Comparison of ENCODE assay signal across 8 cellular contexts in genomic region chr19:58326914-58327726, GRCh38. TPM values are rescaled to one million over a fixed set of nuclear protein-coding genes. Genes with fewer than 3 reads are reported as not detected.
A peak's percentile ranks its signal among the peaks of the same experiment; 100 is the strongest.
DNase-seq lines count a peak whose midpoint lies in the region; ATAC-seq and TF ChIP-seq lines count a peak whose summit lies in the region.

TSS of gene ZSCAN22 (plus strand) at chr19:58326994. CDS start at chr19:58334803, 7,809 bp downstream.

- no peaks in the 10 kb centered on the region for H3K9me3 Mint-ChIP-seq in CD14-positive monocyte
- no peaks in the 10 kb centered on the region for H3K9me3 Mint-ChIP-seq in activated CD4-positive, alpha-beta T cell treated with anti-CD3 and anti-CD28 coated beads, Interleukin-2, amount 10 ng/mL, durations not matched to agents 7 days and 5 days

- no peak within 1 kb of the TSS for H3K4me3 Mint-ChIP-seq in CD14-positive monocyte
- H3K4me3 Mint-ChIP-seq in activated CD4-positive, alpha-beta T cell treated with anti-CD3 and anti-CD28 coated beads, Interleukin-2, amount 10 ng/mL, durations not matched to agents 7 days and 5 days = no peak within 1 kb of the TSS

- peak within 1 kb of the TSS; percentile 80 to 90 for H3K9ac ChIP-seq in liver (ENCODE audit: low read depth in 1 of 2, low read length in 2 of 2)

- H3K27ac Mint-ChIP-seq in CD14-positive monocyte = no peak within 1 kb of the TSS
- no peak within 1 kb of the TSS for H3K27ac Mint-ChIP-seq in activated CD4-positive, alpha-beta T cell treated with anti-CD3 and anti-CD28 coated beads, Interleukin-2, amount 10 ng/mL, durations not matched to agents 7 days and 5 days

- no peaks in the 10 kb centered on the region for H3K27me3 Mint-ChIP-seq in CD14-positive monocyte (ENCODE audit: low read depth in 3 of 3)
- H3K27me3 Mint-ChIP-seq in activated CD4-positive, alpha-beta T cell treated with anti-CD3 and anti-CD28 coated beads, Interleukin-2, amount 10 ng/mL, durations not matched to agents 7 days and 5 days = no peaks in the 10 kb centered on the region

- peak; percentile 95 for DNase-seq in CD14-positive monocyte (ENCODE audit: low spot score)
- peak; percentile 85 for DNase-seq in NCI-H524 treated with DMSO at 0.1 percent for 48 hours (lab: John Stamatoyannopoulos, UW)
- DNase-seq in activated CD4-positive, alpha-beta T cell treated with anti-CD3 and anti-CD28 coated beads, Interleukin-2, amount 10 ng/mL, durations not matched to agents 7 days and 5 days = peak; percentile 93
- peak; percentile 94 to 97 for DNase-seq in dermis microvascular lymphatic vessel endothelial cell (ENCODE audit: low read depth in 2 of 2)
- peak; percentile 87 for DNase-seq in stimulated activated CD4-positive, alpha-beta T cell treated with anti-CD3 and anti-CD28 coated beads, Interleukin-2, amount 100 ng/mL, for 48 hours

- H3K4me1 ChIP-seq in liver (ENCODE audit: control insufficient read depth in 4 of 4, insufficient read depth in 4 of 4, low read length in 3 of 4) = peaks cover 2 to 50% (median 39%) of the 10 kb centered on the region in 4 donors

- H3K36me3 ChIP-seq in liver (ENCODE audit: control insufficient read depth in 4 of 4, insufficient read depth in 3 of 4, low read depth in 1 of 4, low read length in 3 of 4) = no peaks in the 10 kb centered on the region

- POLR2A ChIA-PET in activated CD4-positive, alpha-beta T cell treated with anti-CD3 and anti-CD28 coated beads, Interleukin-2, amount 10 ng/mL, durations not matched to agents 7 days and 5 days (lab: Charles Lee) = interaction anchor here (0.5 to 1.3 kb wide), 2 partner anchors 48 to 81 kb away, joined by 3 to 5 read pairs; partner anchors contain the start of gene ZNF584

- peak within 1 kb of the TSS; percentile 76 to 100 (median 84) for H3K4me3 ChIP-seq in liver (ENCODE audit: low read depth in 1 of 3, low read length in 3 of 3)

- H3K27ac ChIP-seq in liver (ENCODE audit: low read depth in 1 of 2, low read length in 2 of 2) = peak within 1 kb of the TSS; percentile 95 to 97

- CTCF ChIA-PET in activated CD4-positive, alpha-beta T cell treated with anti-CD3 and anti-CD28 coated beads, Interleukin-2, amount 10 ng/mL, durations not matched to agents 7 days and 5 days (lab: Charles Lee) = interaction anchor here (0.6 to 2.8 kb wide), 4 partner anchors 10 to 193 kb away, joined by 3 to 12 read pairs (median 4); partner anchors contain the start of gene ZBTB45

- H3K36me3 Mint-ChIP-seq in CD14-positive monocyte = peaks cover 4 to 9% of the 10 kb centered on the region in 2 donors
- no peaks in the 10 kb centered on the region for H3K36me3 Mint-ChIP-seq in activated CD4-positive, alpha-beta T cell treated with anti-CD3 and anti-CD28 coated beads, Interleukin-2, amount 10 ng/mL, durations not matched to agents 7 days and 5 days (ENCODE audit: low read depth)

- TF ChIP-seq CTCF in CD14-positive monocyte (IDR thresholded peaks at IDR 0.05) = no peak
- no peak for TF ChIP-seq CTCF in liver (IDR thresholded peaks at IDR 0.05; ENCODE audit: low read depth, low read length, missing input control)

- ATAC-seq in GM19351 (IDR thresholded peaks at IDR 0.05; ENCODE audit: unreplicated experiment) (peak; percentile 88), HG03460 (IDR thresholded peaks at IDR 0.05; ENCODE audit: unreplicated experiment) (peak; percentile 89)

- TF ChIP-seq RAD21 in liver (IDR thresholded peaks at IDR 0.05) = peak; percentile 10 to 37

- peaks cover 6% of the 10 kb centered on the region for H3K4me1 Mint-ChIP-seq in CD14-positive monocyte
- no peaks in the 10 kb centered on the region for H3K4me1 Mint-ChIP-seq in activated CD4-positive, alpha-beta T cell treated with anti-CD3 and anti-CD28 coated beads, Interleukin-2, amount 10 ng/mL, durations not matched to agents 7 days and 5 days

- intact Hi-C loops in CD14-positive monocyte (cut with micrococcal nuclease) = loop anchor here (1.0 to 5.0 kb wide), 4 partner anchors 22 to 80 kb away; partner anchors contain the start of genes ERVK3-1 (in 2 of the 2), ZNF837 (in 2 of the 2), ZNF584 (in 1 of the 2) and ZNF8 (in 1 of the 2)

- H3K27me3 ChIP-seq in liver (ENCODE audit: control insufficient read depth in 4 of 4, insufficient read depth in 4 of 4, low read length in 3 of 4) = no peaks in the 10 kb centered on the region

- no peaks in the 10 kb centered on the region for H3K9me3 ChIP-seq in liver (ENCODE audit: control insufficient read depth in 4 of 4, low read length in 3 of 4)

- under 1% methylated on average over 62 of the region's 62 CpGs for WGBS in liver

TF ChIP-seq in liver, 16 proteins besides CTCF, POLR2A, EP300 and RAD21:
- TF ChIP-seq NR2F2 (IDR thresholded peaks at IDR 0.05) (no peak), MAX (IDR thresholded peaks at IDR 0.05) (peak; percentile 77), HNF4G (IDR thresholded peaks at IDR 0.05) (no peak), FOXA1 (IDR thresholded peaks at IDR 0.05) (no peak), RXRA (IDR thresholded peaks at IDR 0.05) (peak; percentile 30 to 47), ATF3 (IDR thresholded peaks at IDR 0.05) (no peak), EGR1 (IDR thresholded peaks at IDR 0.05; ENCODE audit: low read depth in 2 of 2) (no peak), GABPA (IDR thresholded peaks at IDR 0.05 in 1 of 2, conservative IDR thresholded peaks at IDR 0.05 in 1 of 2) (peak; percentile 84 to 96), TAF1 (conservative IDR thresholded peaks at IDR 0.05) (peak; percentile 27), FOXA2 (IDR thresholded peaks at IDR 0.05) (no peak), SP1 (IDR thresholded peaks at IDR 0.05) (no peak), YY1 (IDR thresholded peaks at IDR 0.05) (peak; percentile 94), HNF4A (conservative IDR thresholded peaks at IDR 0.05) (peak; percentile 63 to 74), REST (IDR thresholded peaks at IDR 0.05) (peak; percentile 68), JUND (IDR thresholded peaks at IDR 0.05) (no peak), ZBTB33 (IDR thresholded peaks at IDR 0.05) (peak; percentile 89)

RNA-seq across cellular contexts. Expression of gene ZSCAN22, which starts in this region (rescaled TPM):
- polyA plus RNA-seq in CD14-positive monocyte = under 1 TPM; 0.58 to 0.99 TPM
- 1 to 10 TPM; 4.3 to 5.0 TPM for total RNA-seq in activated CD4-positive, alpha-beta T cell treated with anti-CD3 and anti-CD28 coated beads, Interleukin-2, amount 10 ng/mL, durations not matched to agents 7 days and 5 days
- total RNA-seq in dermis microvascular lymphatic vessel endothelial cell = 1.7 and 2.4 TPM in 2 replicates
- 1 to 10 TPM; 3.1 to 3.5 TPM for total RNA-seq in liver
- polyA plus RNA-seq in liver = under 1 TPM; 0.88 to 0.89 TPM

Comparison
In these comparisons a context has a peak if more than half of its experiments do, and no peak if none do; other contexts are left out.
1. Peak in every context shown above with its lines: DNase-seq, ATAC-seq, H3K4me3 ChIP-seq and H3K27ac ChIP-seq.
2. Peak in DNase-seq in CD14-positive monocyte; RNA of the gene not detected or under 1 TPM.